1 cellular context compared by ENCODE assay signal in the genomic region with DNA sequence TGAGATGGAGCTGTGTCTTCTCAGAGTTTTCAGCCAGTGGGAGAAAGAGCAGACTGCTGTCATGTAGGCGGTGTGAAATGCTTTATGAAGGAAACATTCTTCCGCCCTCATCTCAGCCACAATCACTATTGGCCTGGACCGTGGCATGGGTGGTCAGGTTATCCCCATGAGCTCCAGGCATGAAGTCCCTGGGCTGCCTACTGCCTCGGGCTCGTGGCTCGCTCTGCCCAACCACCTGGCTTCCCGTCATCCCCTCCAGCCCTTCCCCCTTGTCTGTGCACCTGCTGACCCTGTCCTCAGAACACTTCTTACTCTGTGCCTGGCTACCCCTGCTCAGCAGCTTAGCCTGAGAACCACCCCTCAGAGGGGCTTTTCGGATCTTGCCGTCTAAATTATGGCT.
TF ChIP-seq lines count a peak whose summit lies in the region.

No MANE protein-coding gene starts in this region.

TF ChIP-seq in GM23338, 12 proteins besides CTCF, POLR2A, EP300 and RAD21 (continued from another document):
- TF ChIP-seq, protein P1, sequence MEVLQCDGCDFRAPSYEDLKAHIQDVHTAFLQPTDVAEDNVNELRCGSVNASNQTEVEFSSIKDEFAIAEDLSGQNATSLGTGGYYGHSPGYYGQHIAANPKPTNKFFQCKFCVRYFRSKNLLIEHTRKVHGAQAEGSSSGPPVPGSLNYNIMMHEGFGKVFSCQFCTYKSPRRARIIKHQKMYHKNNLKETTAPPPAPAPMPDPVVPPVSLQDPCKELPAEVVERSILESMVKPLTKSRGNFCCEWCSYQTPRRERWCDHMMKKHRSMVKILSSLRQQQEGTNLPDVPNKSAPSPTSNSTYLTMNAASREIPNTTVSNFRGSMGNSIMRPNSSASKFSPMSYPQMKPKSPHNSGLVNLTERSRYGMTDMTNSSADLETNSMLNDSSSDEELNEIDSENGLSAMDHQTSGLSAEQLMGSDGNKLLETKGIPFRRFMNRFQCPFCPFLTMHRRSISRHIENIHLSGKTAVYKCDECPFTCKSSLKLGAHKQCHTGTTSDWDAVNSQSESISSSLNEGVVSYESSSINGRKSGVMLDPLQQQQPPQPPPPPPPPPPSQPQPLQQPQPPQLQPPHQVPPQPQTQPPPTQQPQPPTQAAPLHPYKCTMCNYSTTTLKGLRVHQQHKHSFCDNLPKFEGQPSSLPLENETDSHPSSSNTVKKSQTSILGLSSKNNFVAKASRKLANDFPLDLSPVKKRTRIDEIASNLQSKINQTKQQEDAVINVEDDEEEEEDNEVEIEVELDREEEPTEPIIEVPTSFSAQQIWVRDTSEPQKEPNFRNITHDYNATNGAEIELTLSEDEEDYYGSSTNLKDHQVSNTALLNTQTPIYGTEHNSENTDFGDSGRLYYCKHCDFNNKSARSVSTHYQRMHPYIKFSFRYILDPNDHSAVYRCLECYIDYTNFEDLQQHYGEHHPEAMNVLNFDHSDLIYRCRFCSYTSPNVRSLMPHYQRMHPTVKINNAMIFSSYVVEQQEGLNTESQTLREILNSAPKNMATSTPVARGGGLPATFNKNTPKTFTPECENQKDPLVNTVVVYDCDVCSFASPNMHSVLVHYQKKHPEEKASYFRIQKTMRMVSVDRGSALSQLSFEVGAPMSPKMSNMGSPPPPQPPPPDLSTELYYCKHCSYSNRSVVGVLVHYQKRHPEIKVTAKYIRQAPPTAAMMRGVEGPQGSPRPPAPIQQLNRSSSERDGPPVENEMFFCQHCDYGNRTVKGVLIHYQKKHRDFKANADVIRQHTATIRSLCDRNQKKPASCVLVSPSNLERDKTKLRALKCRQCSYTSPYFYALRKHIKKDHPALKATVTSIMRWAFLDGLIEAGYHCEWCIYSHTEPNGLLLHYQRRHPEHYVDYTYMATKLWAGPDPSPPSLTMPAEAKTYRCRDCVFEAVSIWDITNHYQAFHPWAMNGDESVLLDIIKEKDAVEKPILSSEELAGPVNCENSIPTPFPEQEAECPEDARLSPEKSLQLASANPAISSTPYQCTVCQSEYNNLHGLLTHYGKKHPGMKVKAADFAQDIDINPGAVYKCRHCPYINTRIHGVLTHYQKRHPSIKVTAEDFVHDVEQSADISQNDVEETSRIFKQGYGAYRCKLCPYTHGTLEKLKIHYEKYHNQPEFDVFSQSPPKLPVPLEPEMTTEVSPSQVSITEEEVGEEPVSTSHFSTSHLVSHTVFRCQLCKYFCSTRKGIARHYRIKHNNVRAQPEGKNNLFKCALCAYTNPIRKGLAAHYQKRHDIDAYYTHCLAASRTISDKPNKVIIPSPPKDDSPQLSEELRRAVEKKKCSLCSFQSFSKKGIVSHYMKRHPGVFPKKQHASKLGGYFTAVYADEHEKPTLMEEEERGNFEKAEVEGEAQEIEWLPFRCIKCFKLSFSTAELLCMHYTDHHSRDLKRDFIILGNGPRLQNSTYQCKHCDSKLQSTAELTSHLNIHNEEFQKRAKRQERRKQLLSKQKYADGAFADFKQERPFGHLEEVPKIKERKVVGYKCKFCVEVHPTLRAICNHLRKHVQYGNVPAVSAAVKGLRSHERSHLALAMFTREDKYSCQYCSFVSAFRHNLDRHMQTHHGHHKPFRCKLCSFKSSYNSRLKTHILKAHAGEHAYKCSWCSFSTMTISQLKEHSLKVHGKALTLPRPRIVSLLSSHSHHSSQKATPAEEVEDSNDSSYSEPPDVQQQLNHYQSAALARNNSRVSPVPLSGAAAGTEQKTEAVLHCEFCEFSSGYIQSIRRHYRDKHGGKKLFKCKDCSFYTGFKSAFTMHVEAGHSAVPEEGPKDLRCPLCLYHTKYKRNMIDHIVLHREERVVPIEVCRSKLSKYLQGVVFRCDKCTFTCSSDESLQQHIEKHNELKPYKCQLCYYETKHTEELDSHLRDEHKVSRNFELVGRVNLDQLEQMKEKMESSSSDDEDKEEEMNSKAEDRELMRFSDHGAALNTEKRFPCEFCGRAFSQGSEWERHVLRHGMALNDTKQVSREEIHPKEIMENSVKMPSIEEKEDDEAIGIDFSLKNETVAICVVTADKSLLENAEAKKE (CRISPR knock-in tag; IDR thresholded peaks at IDR 0.05), result no peak
- TF ChIP-seq EZH2 (IDR thresholded peaks at IDR 0.05; ENCODE audit: low read depth, unreplicated experiment) (no peak), ZNF114 (CRISPR knock-in tag; IDR thresholded peaks at IDR 0.05) (no peak), ZNF331 (CRISPR knock-in tag; IDR thresholded peaks at IDR 0.05; ENCODE audit: low read depth) (no peak), CREB1 (CRISPR knock-in tag; IDR thresholded peaks at IDR 0.05; ENCODE audit: low read depth) (no peak), JUNB (IDR thresholded peaks at IDR 0.05; ENCODE audit: unreplicated experiment) (no peak), STAT1 (IDR thresholded peaks at IDR 0.05; ENCODE audit: unreplicated experiment) (no peak), POLR2AphosphoS5 (IDR thresholded peaks at IDR 0.05; ENCODE audit: low read depth) (no peak)
- TF ChIP-seq, protein P2, sequence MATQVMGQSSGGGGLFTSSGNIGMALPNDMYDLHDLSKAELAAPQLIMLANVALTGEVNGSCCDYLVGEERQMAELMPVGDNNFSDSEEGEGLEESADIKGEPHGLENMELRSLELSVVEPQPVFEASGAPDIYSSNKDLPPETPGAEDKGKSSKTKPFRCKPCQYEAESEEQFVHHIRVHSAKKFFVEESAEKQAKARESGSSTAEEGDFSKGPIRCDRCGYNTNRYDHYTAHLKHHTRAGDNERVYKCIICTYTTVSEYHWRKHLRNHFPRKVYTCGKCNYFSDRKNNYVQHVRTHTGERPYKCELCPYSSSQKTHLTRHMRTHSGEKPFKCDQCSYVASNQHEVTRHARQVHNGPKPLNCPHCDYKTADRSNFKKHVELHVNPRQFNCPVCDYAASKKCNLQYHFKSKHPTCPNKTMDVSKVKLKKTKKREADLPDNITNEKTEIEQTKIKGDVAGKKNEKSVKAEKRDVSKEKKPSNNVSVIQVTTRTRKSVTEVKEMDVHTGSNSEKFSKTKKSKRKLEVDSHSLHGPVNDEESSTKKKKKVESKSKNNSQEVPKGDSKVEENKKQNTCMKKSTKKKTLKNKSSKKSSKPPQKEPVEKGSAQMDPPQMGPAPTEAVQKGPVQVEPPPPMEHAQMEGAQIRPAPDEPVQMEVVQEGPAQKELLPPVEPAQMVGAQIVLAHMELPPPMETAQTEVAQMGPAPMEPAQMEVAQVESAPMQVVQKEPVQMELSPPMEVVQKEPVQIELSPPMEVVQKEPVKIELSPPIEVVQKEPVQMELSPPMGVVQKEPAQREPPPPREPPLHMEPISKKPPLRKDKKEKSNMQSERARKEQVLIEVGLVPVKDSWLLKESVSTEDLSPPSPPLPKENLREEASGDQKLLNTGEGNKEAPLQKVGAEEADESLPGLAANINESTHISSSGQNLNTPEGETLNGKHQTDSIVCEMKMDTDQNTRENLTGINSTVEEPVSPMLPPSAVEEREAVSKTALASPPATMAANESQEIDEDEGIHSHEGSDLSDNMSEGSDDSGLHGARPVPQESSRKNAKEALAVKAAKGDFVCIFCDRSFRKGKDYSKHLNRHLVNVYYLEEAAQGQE (IDR thresholded peaks at IDR 0.05; ENCODE audit: unreplicated experiment), result no peak
- TF ChIP-seq, protein P3, sequence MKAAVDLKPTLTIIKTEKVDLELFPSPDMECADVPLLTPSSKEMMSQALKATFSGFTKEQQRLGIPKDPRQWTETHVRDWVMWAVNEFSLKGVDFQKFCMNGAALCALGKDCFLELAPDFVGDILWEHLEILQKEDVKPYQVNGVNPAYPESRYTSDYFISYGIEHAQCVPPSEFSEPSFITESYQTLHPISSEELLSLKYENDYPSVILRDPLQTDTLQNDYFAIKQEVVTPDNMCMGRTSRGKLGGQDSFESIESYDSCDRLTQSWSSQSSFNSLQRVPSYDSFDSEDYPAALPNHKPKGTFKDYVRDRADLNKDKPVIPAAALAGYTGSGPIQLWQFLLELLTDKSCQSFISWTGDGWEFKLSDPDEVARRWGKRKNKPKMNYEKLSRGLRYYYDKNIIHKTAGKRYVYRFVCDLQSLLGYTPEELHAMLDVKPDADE (IDR thresholded peaks at IDR 0.05), result no peak
